In genomic region chr17:40564195-40564882, GRCh38 we compare ENCODE assay signal across 15 cellular contexts. TPM values are rescaled to one million over a fixed set of nuclear protein-coding genes. Genes with fewer than 3 reads are reported as not detected.
DNase-seq lines count a peak whose midpoint lies in the region; ATAC-seq, FAIRE-seq and TF ChIP-seq lines count a peak whose summit lies in the region.
"Had no signal": no experiment of that assay in that cellular context is flagged by ENCODE, and none has a peak within 500 bp of the region (broad histone marks: within the 10 kb centered on the region; RNA-seq: fewer than 3 reads in every experiment).

No MANE protein-coding gene starts in this region.

- no peak overlapping the region for H2AFZ ChIP-seq in GM12878 (ENCODE audit: control insufficient read depth, low read depth, low read length)
- H2AFZ ChIP-seq: PC-9 had no signal

- peak overlapping the region; percentile 83 for H3K4me2 ChIP-seq in GM12878 (ENCODE audit: control insufficient read depth, insufficient read depth)
- H3K4me2 ChIP-seq: PC-9 had no signal

- no peak for FAIRE-seq in GM12878 (lab: Jason Lieb, UNC)

- DNase-seq in T-helper 2 cell treated with Interferon-gamma antibody and Interleukin-4, amounts not matched to agents 5 μg/mL and 100 μg/mL, for 36 hours (ENCODE audit: low spot score), result peak; percentile 55
- no peak for DNase-seq in GM12878 (ENCODE audit: low read depth, low spot score)
- DNase-seq in stimulated activated CD4-positive, alpha-beta T cell treated with anti-CD3 and anti-CD28 coated beads, Interleukin-4, amount 100 ng/mL, for 24 hours, result peak; percentile 49
- no peak for DNase-seq in ovary
- DNase-seq: anterior cingulate cortex, DMS53, NCI-H1436, PC-9 had no signal

- peaks cover 5 to 6% of the 10 kb centered on the region in 2 experiments; a peak in 3 of 4 replicates for H3K36me3 ChIP-seq in GM12878 (ENCODE audit: control insufficient read depth in 2 of 2, insufficient read depth in 2 of 2, low read length in 1 of 2)
- no peaks in the 10 kb centered on the region for H3K36me3 ChIP-seq in ovary
- H3K36me3 ChIP-seq: thoracic aorta had no signal

- H3K4me3 Mint-ChIP-seq in T-helper 2 cell treated with Interferon-gamma antibody and Interleukin-4, amounts not matched to agents 5 μg/mL and 100 μg/mL, for 36 hours, result peak overlapping the region; percentile 92
- H3K4me3 Mint-ChIP-seq: neural crest cell had no signal

- H3K79me2 ChIP-seq in GM12878 (ENCODE audit: control insufficient read depth, insufficient read depth, low read length), result peaks cover 60% of the 10 kb centered on the region

- H3K27me3 Mint-ChIP-seq in T-helper 2 cell treated with Interferon-gamma antibody and Interleukin-4, amounts not matched to agents 5 μg/mL and 100 μg/mL, for 36 hours (ENCODE audit: low read depth), result no peaks in the 10 kb centered on the region

- intact Hi-C loops in GM12878 (cut with micrococcal nuclease; ENCODE audit: unreplicated experiment) (loop anchor here (10.0 kb wide), 1 partner anchor 160 kb away; no protein-coding TSS in a partner anchor), ovary (cut with DNase I) (loop anchor here in 1 of 4 donors (10.0 kb wide), 1 partner anchor 190 kb away; no protein-coding TSS in a partner anchor)

- 2% methylated on average over 13 of the region's 13 CpGs for WGBS in GM12878 (ENCODE audit: insufficient coverage, insufficient replicate concordance, low lambda C conversion rate, missing lambda C conversion rate)
- 82 to 92% (median 86%) methylated on average over 13 of the region's 13 CpGs for WGBS in ovary, 3 donors

- ATAC-seq in GM12878 (no peak), GM21619 (IDR thresholded peaks at IDR 0.05; ENCODE audit: unreplicated experiment) (no peak), GM19395 (IDR thresholded peaks at IDR 0.05; ENCODE audit: unreplicated experiment) (no peak), HG03045 (IDR thresholded peaks at IDR 0.05; ENCODE audit: unreplicated experiment) (no peak)

- RAD21 ChIA-PET in GM12878 (lab: Charles Lee; ENCODE audit: unreplicated experiment), result interaction anchor here (1.3 to 21.1 kb wide), 9 partner anchors 12 to 146 kb away, joined by 4 to 514 read pairs (median 66); partner anchors contain the start of gene TOP2A

- CTCF ChIA-PET in GM12878 (lab: Yijun Ruan, JAX), result interaction anchor here (0.7 to 12.8 kb wide), 12 partner anchors 12 to 1099 kb away, joined by 3 to 318 read pairs (median 6); no protein-coding TSS in a partner anchor

- in situ Hi-C loops in GM12878 (cut with MboI), result loop anchor here (5.0 kb wide), 1 partner anchor 38 kb away; no protein-coding TSS in a partner anchor

- POLR2A ChIA-PET in GM12878 (lab: Charles Lee), result interaction anchor here (0.6 to 9.5 kb wide), 11 partner anchors 10 to 147 kb away, joined by 3 to 97 read pairs (median 43); partner anchors contain the start of gene TOP2A

- peak overlapping the region; percentile 90 for H3K9ac ChIP-seq in GM12878 (ENCODE audit: control insufficient read depth, insufficient read depth, low read length)

- H3K27ac Mint-ChIP-seq in T-helper 2 cell treated with Interferon-gamma antibody and Interleukin-4, amounts not matched to agents 5 μg/mL and 100 μg/mL, for 36 hours, result peak overlapping the region; percentile 97

- TF ChIP-seq EP300 in GM12878 (IDR thresholded peaks at IDR 0.05; ENCODE audit: borderline replicate concordance in 1 of 2, control insufficient read depth in 1 of 2, low read depth in 2 of 2, low read length in 2 of 2) (no peak), ovary (IDR thresholded peaks at IDR 0.05) (no peak)

- no peaks in the 10 kb centered on the region for H3K27me3 ChIP-seq in GM12878 (replicated peaks in 1 of 2; ENCODE audit: control insufficient read depth in 2 of 2, insufficient read depth in 2 of 2, low read length in 1 of 2)
- H3K27me3 ChIP-seq in ovary, result no peaks in the 10 kb centered on the region

- H3K9me3 Mint-ChIP-seq in T-helper 2 cell treated with Interferon-gamma antibody and Interleukin-4, amounts not matched to agents 5 μg/mL and 100 μg/mL, for 36 hours, result peaks cover 6% of the 10 kb centered on the region
- H3K9me3 Mint-ChIP-seq: neural crest cell had no signal

- H3K4me1 ChIP-seq in GM12878 (ENCODE audit: control insufficient read depth, insufficient read depth, low read length) (peaks cover 33% of the 10 kb centered on the region), ovary (ENCODE audit: insufficient read depth) (peaks cover 7% of the 10 kb centered on the region)

- H3K27ac ChIP-seq in GM12878 (ENCODE audit: control insufficient read depth, insufficient read depth), result peak overlapping the region; percentile 98
- no peak overlapping the region for H3K27ac ChIP-seq in ovary
- H3K27ac ChIP-seq: HL-60, PC-9, thoracic aorta had no signal

- peaks cover 4% of the 10 kb centered on the region; the same call in 1 of the 2 replicates for H4K20me1 ChIP-seq in GM12878 (ENCODE audit: control insufficient read depth, insufficient read depth)

- H3K9me3 ChIP-seq in GM12878 (replicated peaks; ENCODE audit: control insufficient read depth, insufficient read depth, low read length) (peaks cover 11% of the 10 kb centered on the region; the same call in 2 of the 3 replicates), ovary (no peaks in the 10 kb centered on the region)
- H3K9me3 ChIP-seq: thoracic aorta had no signal

- peaks cover 57% of the 10 kb centered on the region for H3K4me1 Mint-ChIP-seq in T-helper 2 cell treated with Interferon-gamma antibody and Interleukin-4, amounts not matched to agents 5 μg/mL and 100 μg/mL, for 36 hours (ENCODE audit: low read depth)

- TF ChIP-seq RAD21 in GM12878 (IDR thresholded peaks at IDR 0.05; ENCODE audit: insufficient read depth, low read depth, low read length), result no peak

- TF ChIP-seq CTCF in GM12875 (IDR thresholded peaks at IDR 0.05; ENCODE audit: borderline replicate concordance, insufficient read depth, low read depth, low read length), result no peak
- no peak for TF ChIP-seq CTCF in GM12878 (IDR thresholded peaks at IDR 0.05 in 2 of 3, conservative IDR thresholded peaks at IDR 0.05 in 1 of 3; ENCODE audit: control insufficient read depth in 2 of 3, extremely low read depth in 1 of 3, insufficient read depth in 1 of 3, low read depth in 3 of 3, low read length in 3 of 3)
- no peak for TF ChIP-seq CTCF in ovary (IDR thresholded peaks at IDR 0.05)

- H3K4me3 ChIP-seq in GM12875 (ENCODE audit: low read depth, low read length), result peak overlapping the region; percentile 64
- H3K4me3 ChIP-seq in GM12878, result peak overlapping the region; percentile 93
- no peak overlapping the region for H3K4me3 ChIP-seq in ovary
- H3K4me3 ChIP-seq: PC-9, thoracic aorta had no signal

- SMC1A ChIA-PET in GM12878 (lab: Charles Lee; ENCODE audit: uncharacterized antibody, unreplicated experiment), result interaction anchor here (0.9 to 21.2 kb wide), 11 partner anchors 13 to 56 kb away, joined by 3 to 430 read pairs (median 48); no protein-coding TSS in a partner anchor

- TF ChIP-seq POLR2A in GM12878 (IDR thresholded peaks at IDR 0.05; ENCODE audit: low read depth, low read length) (peak; percentile 46), ovary (IDR thresholded peaks at IDR 0.05) (no peak)

- H3K36me3 Mint-ChIP-seq in T-helper 2 cell treated with Interferon-gamma antibody and Interleukin-4, amounts not matched to agents 5 μg/mL and 100 μg/mL, for 36 hours (ENCODE audit: low read depth), result peaks cover 50% of the 10 kb centered on the region

- TSS peak; percentile 60 for BruUV-seq in GM12878 (replicated peaks; lab: Mats Ljungman, UMichigan)

TF ChIP-seq in GM12878, 131 proteins besides CTCF, POLR2A, EP300 and RAD21 (continues in another document):
- TF ChIP-seq, protein P1, sequence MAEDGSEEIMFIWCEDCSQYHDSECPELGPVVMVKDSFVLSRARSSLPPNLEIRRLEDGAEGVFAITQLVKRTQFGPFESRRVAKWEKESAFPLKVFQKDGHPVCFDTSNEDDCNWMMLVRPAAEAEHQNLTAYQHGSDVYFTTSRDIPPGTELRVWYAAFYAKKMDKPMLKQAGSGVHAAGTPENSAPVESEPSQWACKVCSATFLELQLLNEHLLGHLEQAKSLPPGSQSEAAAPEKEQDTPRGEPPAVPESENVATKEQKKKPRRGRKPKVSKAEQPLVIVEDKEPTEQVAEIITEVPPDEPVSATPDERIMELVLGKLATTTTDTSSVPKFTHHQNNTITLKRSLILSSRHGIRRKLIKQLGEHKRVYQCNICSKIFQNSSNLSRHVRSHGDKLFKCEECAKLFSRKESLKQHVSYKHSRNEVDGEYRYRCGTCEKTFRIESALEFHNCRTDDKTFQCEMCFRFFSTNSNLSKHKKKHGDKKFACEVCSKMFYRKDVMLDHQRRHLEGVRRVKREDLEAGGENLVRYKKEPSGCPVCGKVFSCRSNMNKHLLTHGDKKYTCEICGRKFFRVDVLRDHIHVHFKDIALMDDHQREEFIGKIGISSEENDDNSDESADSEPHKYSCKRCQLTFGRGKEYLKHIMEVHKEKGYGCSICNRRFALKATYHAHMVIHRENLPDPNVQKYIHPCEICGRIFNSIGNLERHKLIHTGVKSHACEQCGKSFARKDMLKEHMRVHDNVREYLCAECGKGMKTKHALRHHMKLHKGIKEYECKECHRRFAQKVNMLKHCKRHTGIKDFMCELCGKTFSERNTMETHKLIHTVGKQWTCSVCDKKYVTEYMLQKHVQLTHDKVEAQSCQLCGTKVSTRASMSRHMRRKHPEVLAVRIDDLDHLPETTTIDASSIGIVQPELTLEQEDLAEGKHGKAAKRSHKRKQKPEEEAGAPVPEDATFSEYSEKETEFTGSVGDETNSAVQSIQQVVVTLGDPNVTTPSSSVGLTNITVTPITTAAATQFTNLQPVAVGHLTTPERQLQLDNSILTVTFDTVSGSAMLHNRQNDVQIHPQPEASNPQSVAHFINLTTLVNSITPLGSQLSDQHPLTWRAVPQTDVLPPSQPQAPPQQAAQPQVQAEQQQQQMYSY (CRISPR knock-in tag; IDR thresholded peaks at IDR 0.05), result peak; percentile 63
- TF ChIP-seq CBFB (IDR thresholded peaks at IDR 0.05; ENCODE audit: low read depth), result no peak

RNA-seq across cellular contexts. Expression of gene CCR7, which starts 0.9 kb away (rescaled TPM):
- total RNA-seq in GM12878 (2013; cell fraction: nucleolus; rRNA removed), result 1,072 and 1,160 TPM in 2 replicates
- 235 and 242 TPM in 2 replicates for total RNA-seq in GM12878 (2014; rRNA removed)
- total RNA-seq in GM12878 (2014; rRNA removed; fragmentation: Illumina TruSeq; extraction: Trizol), result 131 and 136 TPM in 2 replicates
- 192 and 209 TPM in 2 replicates for total RNA-seq in GM12878 (2021)
- polyA plus RNA-seq in GM12878 (2011; ENCODE audit: low read depth), result 96.4 TPM
- polyA plus RNA-seq in GM12878 (2011; rRNA removed), result 696 and 1,171 TPM in 2 replicates
- polyA plus RNA-seq in GM12878 (2011; cell fraction: cytosol; rRNA removed), result 1,486 and 1,699 TPM in 2 replicates
- polyA plus RNA-seq in GM12878 (2011; cell fraction: nucleus; rRNA removed), result 1,140 and 1,750 TPM in 2 replicates
- 149 and 215 TPM in 2 replicates for polyA plus RNA-seq in GM12878 (2012)
- 171 and 245 TPM in 2 replicates for polyA plus RNA-seq in GM12878 (2014; fragmentation: Illumina TruSeq; extraction: Trizol)
- polyA plus RNA-seq in GM12878 (2014; fragmentation: Nextera tagmentation; extraction: Ambion mirVana), result 100 to 1,000 TPM; 235 to 294 TPM
- polyA plus RNA-seq in GM12878 (2014; rRNA removed), result 258 and 274 TPM in 2 replicates
- 100 to 1,000 TPM; 571 to 606 TPM for polyA plus RNA-seq in GM12878 (2016; fragmentation: Nextera tagmentation; extraction: Ambion mirVana)
- 2,298 and 2,348 TPM in 2 replicates for polyA minus RNA-seq in GM12878 (2011; rRNA and poly(A)+ RNA removed)
- polyA minus RNA-seq in GM12878 (2011; cell fraction: cytosol; rRNA and poly(A)+ RNA removed), result 332 and 352 TPM in 2 replicates
- 378 and 542 TPM in 2 replicates for polyA minus RNA-seq in GM12878 (2011; cell fraction: nucleus; rRNA and poly(A)+ RNA removed)
- 1 to 10 TPM in 2 of 7 donors, under 1 TPM in 3, not detected in 2; 0.23 to 2.5 (median 0.37) TPM for total RNA-seq in ovary
- under 1 TPM; 0.18 to 0.60 TPM for polyA plus RNA-seq in ovary
- total RNA-seq: PC-9, thoracic aorta had no signal

Comparison
In these comparisons a context has a peak if more than half of its experiments do, and no peak if none do; other contexts are left out.
1. DNase-seq: peak in T-helper 2 cell treated with Interferon-gamma antibody and Interleukin-4, amounts not matched to agents 5 μg/mL and 100 μg/mL, for 36 hours (single experiment) and stimulated activated CD4-positive, alpha-beta T cell treated with anti-CD3 and anti-CD28 coated beads, Interleukin-4, amount 100 ng/mL, for 24 hours (single experiment); none in GM12878 (single experiment) and ovary (0 of 5).
2. RNA of gene CCR7, which starts 0.9 kb away (total RNA-seq): 131 to 1,160 TPM in GM12878; 0.23 to 2.5 TPM in ovary; every median in the first group is over 10 times any median in the second.